Comparison of ENCODE assay signal across 1 cellular context in genomic region chr1:42765832-42766722, GRCh38.
TF ChIP-seq lines count a peak whose summit lies in the region.

No MANE protein-coding gene starts in this region.

TF ChIP-seq in HepG2, 621 proteins besides CTCF, POLR2A, EP300 and RAD21 (continued from another document and continues in another):
- no peak for TF ChIP-seq USF2 (IDR thresholded peaks at IDR 0.05; ENCODE audit: low read depth, low read length)
- no peak for TF ChIP-seq USF2 (CRISPR knock-in tag; IDR thresholded peaks at IDR 0.05; ENCODE audit: borderline replicate concordance)
- 0 out of 2 replicates have a peak, but pooled peaks have one; percentile 39 for TF ChIP-seq ZNF607 (CRISPR knock-in tag; IDR thresholded peaks at IDR 0.05; ENCODE audit: borderline replicate concordance)
- TF ChIP-seq MAF1 (CRISPR knock-in tag; IDR thresholded peaks at IDR 0.05; ENCODE audit: borderline replicate concordance): no peak
- no peak for TF ChIP-seq TRIM22 (IDR thresholded peaks at IDR 0.05)
- peak; percentile 38; the same call in 1 of the 2 replicates for TF ChIP-seq ZNF564 (CRISPR knock-in tag; IDR thresholded peaks at IDR 0.05)
- TF ChIP-seq BRCA1 (CRISPR knock-in tag; IDR thresholded peaks at IDR 0.05): no peak
- no peak for TF ChIP-seq ZNF451 (CRISPR knock-in tag; IDR thresholded peaks at IDR 0.05)
- TF ChIP-seq ZNF740 (CRISPR knock-in tag; IDR thresholded peaks at IDR 0.05): peak; percentile 56; the same call in 1 of the 2 replicates
- no peak for TF ChIP-seq ZNF678 (CRISPR knock-in tag; IDR thresholded peaks at IDR 0.05)
- TF ChIP-seq ZNF282 (IDR thresholded peaks at IDR 0.05; ENCODE audit: partially characterized antibody): no peak
- no peak for TF ChIP-seq NAIF1 (CRISPR knock-in tag; IDR thresholded peaks at IDR 0.05; ENCODE audit: borderline replicate concordance)
- TF ChIP-seq CENPX (CRISPR knock-in tag; IDR thresholded peaks at IDR 0.05): no peak
- no peak for TF ChIP-seq ZFP36L2 (CRISPR knock-in tag; IDR thresholded peaks at IDR 0.05)
- TF ChIP-seq ZNF7 (CRISPR knock-in tag; IDR thresholded peaks at IDR 0.05): no peak
- no peak; the same call in 1 of the 2 replicates for TF ChIP-seq ARID4A (CRISPR knock-in tag; IDR thresholded peaks at IDR 0.05; ENCODE audit: borderline replicate concordance)
- no peak for TF ChIP-seq JUND (CRISPR knock-in tag; IDR thresholded peaks at IDR 0.05)
- TF ChIP-seq CHD4 (IDR thresholded peaks at IDR 0.05; ENCODE audit: borderline replicate concordance, low read length): no peak
- no peak for TF ChIP-seq HNF1A (IDR thresholded peaks at IDR 0.05; ENCODE audit: low read depth)
- TF ChIP-seq HNF1A (CRISPR knock-in tag; IDR thresholded peaks at IDR 0.05; ENCODE audit: borderline replicate concordance): no peak
- TF ChIP-seq ZXDC (CRISPR knock-in tag; IDR thresholded peaks at IDR 0.05): peak; percentile 73; the same call in 1 of the 2 replicates
- no peak for TF ChIP-seq MIXL1 (CRISPR knock-in tag; IDR thresholded peaks at IDR 0.05)
- TF ChIP-seq XRCC5 (optimal IDR thresholded peaks at IDR 0.05; ENCODE audit: low read length): peak; percentile 73
- TF ChIP-seq LCORL (IDR thresholded peaks at IDR 0.05): no peak
- 0 out of 2 replicates have a peak, but pooled peaks have one; percentile 16 for TF ChIP-seq LCORL (CRISPR knock-in tag; IDR thresholded peaks at IDR 0.05)
- TF ChIP-seq GATAD2A (CRISPR knock-in tag; IDR thresholded peaks at IDR 0.05): 0 out of 2 replicates have a peak, but pooled peaks have one; percentile 38
- no peak for TF ChIP-seq FOXK2 (IDR thresholded peaks at IDR 0.05)
- TF ChIP-seq MLX (CRISPR knock-in tag; IDR thresholded peaks at IDR 0.05): no peak
- no peak for TF ChIP-seq ZHX2 (IDR thresholded peaks at IDR 0.05; ENCODE audit: low read depth)
- TF ChIP-seq ZHX2 (CRISPR knock-in tag; IDR thresholded peaks at IDR 0.05; ENCODE audit: borderline replicate concordance): no peak
- no peak for TF ChIP-seq MYPOP (CRISPR knock-in tag; IDR thresholded peaks at IDR 0.05)
